1 cellular context compared by ENCODE assay signal in genomic region chr20:22346716-22347115, GRCh38.
TF ChIP-seq lines count a peak whose summit lies in the region.

No MANE protein-coding gene starts in this region.

TF ChIP-seq in SK-N-SH, 30 proteins besides CTCF, POLR2A, EP300 and RAD21 (continued from another document):
- TF ChIP-seq, protein P1, sequence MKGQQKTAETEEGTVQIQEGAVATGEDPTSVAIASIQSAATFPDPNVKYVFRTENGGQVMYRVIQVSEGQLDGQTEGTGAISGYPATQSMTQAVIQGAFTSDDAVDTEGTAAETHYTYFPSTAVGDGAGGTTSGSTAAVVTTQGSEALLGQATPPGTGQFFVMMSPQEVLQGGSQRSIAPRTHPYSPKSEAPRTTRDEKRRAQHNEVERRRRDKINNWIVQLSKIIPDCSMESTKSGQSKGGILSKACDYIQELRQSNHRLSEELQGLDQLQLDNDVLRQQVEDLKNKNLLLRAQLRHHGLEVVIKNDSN (IDR thresholded peaks at IDR 0.05; ENCODE audit: borderline replicate concordance, low read depth) = no peak
- TF ChIP-seq USF2 (IDR thresholded peaks at IDR 0.05; ENCODE audit: borderline replicate concordance, low read depth, low read length) = no peak
- no peak for TF ChIP-seq GATA2 (CRISPR knock-in tag; IDR thresholded peaks at IDR 0.05)
